In the genomic region with DNA sequence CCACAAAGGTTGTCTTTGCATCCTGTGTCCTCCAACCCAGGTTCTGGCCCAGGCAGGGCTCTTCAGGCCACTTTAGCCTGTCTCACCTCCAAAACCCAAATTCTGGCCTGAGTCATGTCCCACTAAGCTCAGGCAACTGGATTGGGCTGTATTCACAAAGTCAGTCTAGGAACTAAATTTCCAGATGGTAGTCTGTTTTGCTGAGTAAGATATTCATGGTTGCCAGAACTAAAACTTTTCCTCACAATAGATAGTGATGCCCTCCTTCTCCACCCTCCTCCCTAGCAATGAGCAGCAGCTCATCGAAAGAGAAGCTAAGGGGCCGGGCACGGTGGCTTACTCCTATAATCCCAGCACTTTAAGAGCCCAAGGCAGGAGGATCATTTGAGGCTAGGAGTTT, we compare ENCODE assay signal across 25 cellular contexts. TPM values are rescaled to one million over a fixed set of nuclear protein-coding genes. Genes with fewer than 3 reads are reported as not detected.
A peak's percentile ranks its signal among the peaks of the same experiment; 100 is the strongest.
DNase-seq lines count a peak whose midpoint lies in the region; ATAC-seq, FAIRE-seq and TF ChIP-seq lines count a peak whose summit lies in the region.
"Had no signal": no experiment of that assay in that cellular context is flagged by ENCODE, and none has a peak within 500 bp of the region (broad histone marks: within the 10 kb centered on the region; RNA-seq: fewer than 3 reads in every experiment).

No MANE protein-coding gene starts in this region.

- H3K9me3 Mint-ChIP-seq in activated T-helper 1 cell treated with anti-CD3 and anti-CD28 coated beads, Interleukin-12 subunit alpha, Interleukin-12 subunit beta, Interleukin-2, Interleukin-4 antibody, amounts not matched to agents 30 ng/mL and 10 ng/mL and 1 ng/mL, durations not matched to agents 14 hours and 24 hours and 36 hours, result no peaks in the 10 kb centered on the region
- no peaks in the 10 kb centered on the region for H3K9me3 Mint-ChIP-seq in nephron
- H3K9me3 Mint-ChIP-seq in type B pancreatic cell, result no peaks in the 10 kb centered on the region
- H3K9me3 Mint-ChIP-seq in activated T-cell treated with anti-CD3 and anti-CD28 coated beads, Interleukin-2, amount 50 U/mL, for 72 hours, result no peaks in the 10 kb centered on the region
- H3K9me3 Mint-ChIP-seq: CD8-positive, alpha-beta T cell had no signal

- no TSS peak for BruUV-seq in HepG2 (replicated peaks; lab: Mats Ljungman, UMichigan)

- WGBS in HepG2 (ENCODE audit: low lambda C conversion rate), result 53% methylated on average over 3 of the region's 3 CpGs
- 62% methylated on average over 3 of the region's 3 CpGs for WGBS in right lobe of liver (ENCODE audit: insufficient coverage, low coverage, low lambda C conversion rate, missing lambda C conversion rate)

- H3K36me3 ChIP-seq in HepG2 (replicated peaks in 1 of 2; ENCODE audit: control insufficient read depth in 1 of 2, insufficient read depth in 2 of 2, low read length in 2 of 2), result no peaks in the 10 kb centered on the region
- H3K36me3 ChIP-seq in right lobe of liver, result no peaks in the 10 kb centered on the region
- H3K36me3 ChIP-seq: BE2C; BLaER1 treated with 17β-estradiol and CSF1 and Interleukin-3, amounts not matched to agents 10 nM and 100 nM had no signal

- TF ChIP-seq CTCF in HepG2 (CRISPR knock-in tag; IDR thresholded peaks at IDR 0.05) (no peak), right lobe of liver (IDR thresholded peaks at IDR 0.05) (no peak), nephron (IDR thresholded peaks at IDR 0.05; ENCODE audit: unreplicated experiment in 3 of 3) (no peak), type B pancreatic cell (conservative IDR thresholded peaks at IDR 0.05) (no peak)

- TF ChIP-seq POLR2A in HepG2 (IDR thresholded peaks at IDR 0.05; ENCODE audit: insufficient read depth in 1 of 2, low read depth in 2 of 2, low read length in 2 of 2) (no peak), right lobe of liver (IDR thresholded peaks at IDR 0.05) (no peak)

- POLR2A ChIA-PET in HepG2 (lab: Yijun Ruan, JAX), result no interaction called here

- CTCF ChIA-PET in HepG2 (lab: Yijun Ruan, JAX; ENCODE audit: low intra/inter-chr PET ratio, low total read pairs), result no interaction called here

- H3K9ac ChIP-seq in HepG2 (ENCODE audit: insufficient read depth, low read depth, low read length), result no peak overlapping the region
- H3K9ac ChIP-seq: BLaER1 treated with 17β-estradiol and CSF1 and Interleukin-3, amounts not matched to agents 10 nM and 100 nM; GM23248 had no signal

- no peaks in the 10 kb centered on the region for H4K20me1 ChIP-seq in HepG2 (ENCODE audit: insufficient read depth, low read length)
- H4K20me1 ChIP-seq: BLaER1 treated with 17β-estradiol and CSF1 and Interleukin-3, amounts not matched to agents 10 nM and 100 nM had no signal

- H3K27me3 Mint-ChIP-seq in activated T-helper 1 cell treated with anti-CD3 and anti-CD28 coated beads, Interleukin-12 subunit alpha, Interleukin-12 subunit beta, Interleukin-2, Interleukin-4 antibody, amounts not matched to agents 30 ng/mL and 10 ng/mL and 1 ng/mL, durations not matched to agents 14 hours and 24 hours and 36 hours (ENCODE audit: insufficient read depth), result peaks cover 8% of the 10 kb centered on the region
- H3K27me3 Mint-ChIP-seq in nephron (ENCODE audit: low read depth) (no peaks in the 10 kb centered on the region), type B pancreatic cell (peaks cover 5% of the 10 kb centered on the region)
- H3K27me3 Mint-ChIP-seq in activated T-cell treated with anti-CD3 and anti-CD28 coated beads, Interleukin-2, amount 50 U/mL, for 72 hours (ENCODE audit: low read depth), result no peaks in the 10 kb centered on the region

- peaks cover 5% of the 10 kb centered on the region for H3K4me1 Mint-ChIP-seq in activated T-helper 1 cell treated with anti-CD3 and anti-CD28 coated beads, Interleukin-12 subunit alpha, Interleukin-12 subunit beta, Interleukin-2, Interleukin-4 antibody, amounts not matched to agents 30 ng/mL and 10 ng/mL and 1 ng/mL, durations not matched to agents 14 hours and 24 hours and 36 hours (ENCODE audit: low read depth)
- H3K4me1 Mint-ChIP-seq in nephron (no peaks in the 10 kb centered on the region), type B pancreatic cell (ENCODE audit: unreplicated experiment) (no peaks in the 10 kb centered on the region)
- H3K4me1 Mint-ChIP-seq in activated T-cell treated with anti-CD3 and anti-CD28 coated beads, Interleukin-2, amount 50 U/mL, for 72 hours (ENCODE audit: low read depth), result peaks cover 7% of the 10 kb centered on the region

- H3K4me2 ChIP-seq in HepG2 (ENCODE audit: low read depth, low read length), result no peak overlapping the region
- H3K4me2 ChIP-seq: BLaER1 treated with 17β-estradiol and CSF1 and Interleukin-3, amounts not matched to agents 10 nM and 100 nM had no signal

- no peak for TF ChIP-seq RAD21 in HepG2 (CRISPR knock-in tag; IDR thresholded peaks at IDR 0.05)

- H3K9me3 ChIP-seq in HepG2 (ENCODE audit: low read length), result no peaks in the 10 kb centered on the region
- H3K9me3 ChIP-seq in right lobe of liver, result no peaks in the 10 kb centered on the region
- H3K9me3 ChIP-seq: BE2C; BLaER1 treated with 17β-estradiol and CSF1 and Interleukin-3, amounts not matched to agents 10 nM and 100 nM; Caco-2 had no signal

- H3K27ac Mint-ChIP-seq in activated T-helper 1 cell treated with anti-CD3 and anti-CD28 coated beads, Interleukin-12 subunit alpha, Interleukin-12 subunit beta, Interleukin-2, Interleukin-4 antibody, amounts not matched to agents 30 ng/mL and 10 ng/mL and 1 ng/mL, durations not matched to agents 14 hours and 24 hours and 36 hours, result no peak overlapping the region
- H3K27ac Mint-ChIP-seq in nephron (peak overlapping the region in 1 of 3 experiments; percentile 26), type B pancreatic cell (no peak overlapping the region)
- H3K27ac Mint-ChIP-seq in activated T-cell treated with anti-CD3 and anti-CD28 coated beads, Interleukin-2, amount 50 U/mL, for 72 hours, result no peak overlapping the region
- H3K27ac Mint-ChIP-seq: CD14-positive monocyte; CD8-positive, alpha-beta T cell had no signal

- no peak for FAIRE-seq in HepG2 (lab: Jason Lieb, UNC)
- FAIRE-seq: A204.1, G401.6, GM12892, H1 had no signal

- intact Hi-C loops in HepG2 (cut with micrococcal nuclease; ENCODE audit: unreplicated experiment) (no loop called here), right lobe of liver (cut with DNase I) (no loop called here)
- intact Hi-C loops in activated T-helper 1 cell treated with anti-CD3 and anti-CD28 coated beads, Interleukin-12 subunit alpha, Interleukin-12 subunit beta, Interleukin-2, Interleukin-4 antibody, amounts not matched to agents 30 ng/mL and 10 ng/mL and 1 ng/mL, durations not matched to agents 14 hours and 24 hours and 36 hours (cut with micrococcal nuclease), result loop anchor here (10.0 kb wide), 1 partner anchor 310 kb away; a partner anchor contains a TSS

- H3K79me2 ChIP-seq in HepG2 (ENCODE audit: insufficient read depth, low read length), result no peaks in the 10 kb centered on the region

- ATAC-seq in HepG2 (no peak), right lobe of liver (no peak)
- no peak for ATAC-seq in activated T-cell treated with anti-CD3 and anti-CD28 coated beads, Interleukin-2, amount 50 U/mL, for 72 hours (replicated peaks in 1 of 2)
- ATAC-seq: CD8-positive, alpha-beta T cell had no signal

- peak overlapping the region; percentile 0 for H3K4me3 Mint-ChIP-seq in activated T-helper 1 cell treated with anti-CD3 and anti-CD28 coated beads, Interleukin-12 subunit alpha, Interleukin-12 subunit beta, Interleukin-2, Interleukin-4 antibody, amounts not matched to agents 30 ng/mL and 10 ng/mL and 1 ng/mL, durations not matched to agents 14 hours and 24 hours and 36 hours
- H3K4me3 Mint-ChIP-seq in nephron (peak overlapping the region; percentile 48 to 55 (median 51)), type B pancreatic cell (peak overlapping the region; percentile 49)
- no peak overlapping the region for H3K4me3 Mint-ChIP-seq in activated T-cell treated with anti-CD3 and anti-CD28 coated beads, Interleukin-2, amount 50 U/mL, for 72 hours
- H3K4me3 Mint-ChIP-seq: CD14-positive monocyte; CD8-positive, alpha-beta T cell had no signal

- H3K4me3 ChIP-seq in HepG2 (replicated peaks in 1 of 3; ENCODE audit: insufficient read depth in 1 of 3, low read depth in 2 of 3, low read length in 3 of 3) (no peak overlapping the region), right lobe of liver (no peak overlapping the region)
- H3K4me3 ChIP-seq: BLaER1 treated with 17β-estradiol and CSF1 and Interleukin-3, amounts not matched to agents 10 nM and 100 nM; GM23248 had no signal

- H2AFZ ChIP-seq in HepG2 (ENCODE audit: low read length), result no peak overlapping the region
- H2AFZ ChIP-seq: GM23248 had no signal

- TF ChIP-seq EP300 in HepG2 (IDR thresholded peaks at IDR 0.05; ENCODE audit: low read depth in 2 of 2, low read length in 2 of 2), result no peak
- no peak for TF ChIP-seq EP300 in HepG2 (CRISPR knock-in tag; IDR thresholded peaks at IDR 0.05; ENCODE audit: borderline replicate concordance)

- no peak overlapping the region for H3K27ac ChIP-seq in HepG2 (ENCODE audit: extremely low read length, insufficient read depth, low read length)
- no peak overlapping the region for H3K27ac ChIP-seq in right lobe of liver
- H3K27ac ChIP-seq: 22Rv1; BLaER1 treated with 17β-estradiol and CSF1 and Interleukin-3, amounts not matched to agents 10 nM and 100 nM; GM23248 had no signal

- H3K4me1 ChIP-seq in HepG2 (ENCODE audit: insufficient read depth, low read length) (peaks cover 7% of the 10 kb centered on the region; the same call in 1 of the 2 replicates), right lobe of liver (no peaks in the 10 kb centered on the region)
- H3K4me1 ChIP-seq: BE2C, Caco-2 had no signal

- no peaks in the 10 kb centered on the region for H3K36me3 Mint-ChIP-seq in activated T-helper 1 cell treated with anti-CD3 and anti-CD28 coated beads, Interleukin-12 subunit alpha, Interleukin-12 subunit beta, Interleukin-2, Interleukin-4 antibody, amounts not matched to agents 30 ng/mL and 10 ng/mL and 1 ng/mL, durations not matched to agents 14 hours and 24 hours and 36 hours (ENCODE audit: low read depth)
- H3K36me3 Mint-ChIP-seq in nephron (ENCODE audit: low read depth) (no peaks in the 10 kb centered on the region), type B pancreatic cell (no peaks in the 10 kb centered on the region)
- H3K36me3 Mint-ChIP-seq in activated T-cell treated with anti-CD3 and anti-CD28 coated beads, Interleukin-2, amount 50 U/mL, for 72 hours (ENCODE audit: insufficient read depth in 2 of 2), result no peaks in the 10 kb centered on the region
- H3K36me3 Mint-ChIP-seq: CD14-positive monocyte; CD8-positive, alpha-beta T cell had no signal

- in situ Hi-C loops in HepG2 (cut with HindIII; ENCODE audit: extremely low pct_ligation_motif_present, low pct_unique_long_range_greater_than_20kb), result no loop called here

- DNase-seq in HepG2 (ENCODE audit: low spot score) (no peak), right lobe of liver (no peak), type B pancreatic cell (ENCODE audit: extremely low spot score, unreplicated experiment) (no peak), NCI-H748 (lab: John Stamatoyannopoulos, UW; ENCODE audit: unreplicated experiment) (no peak)
- no peak for DNase-seq in activated T-helper 1 cell treated with anti-CD3 and anti-CD28 coated beads, Interleukin-12 subunit alpha, Interleukin-12 subunit beta, Interleukin-2, Interleukin-4 antibody, amounts not matched to agents 30 ng/mL and 10 ng/mL and 1 ng/mL, durations not matched to agents 14 hours and 24 hours and 36 hours (ENCODE audit: low spot score)
- no peak for DNase-seq in activated T-cell treated with anti-CD3 and anti-CD28 coated beads, Interleukin-2, amount 50 U/mL, for 72 hours
- DNase-seq in activated CD4-positive, CD25-positive, alpha-beta regulatory T cell treated with anti-CD3 and anti-CD28 coated beads, Interleukin-2, amount 50 U/mL, for 72 hours, result no peak
- DNase-seq: ACHN; AML-193; BE2C; Caco-2; CD8-positive, alpha-beta T cell; DMS153; DND-41; GM23248; H7; HCEC 1CT had no signal

- H3K27me3 ChIP-seq in HepG2 (ENCODE audit: control insufficient read depth in 1 of 2, insufficient read depth in 2 of 2, low read length in 2 of 2) (no peaks in the 10 kb centered on the region; a peak in 1 of 5 replicates), right lobe of liver (no peaks in the 10 kb centered on the region)
- H3K27me3 ChIP-seq: BE2C; BLaER1 treated with 17β-estradiol and CSF1 and Interleukin-3, amounts not matched to agents 10 nM and 100 nM had no signal

RNA-seq across cellular contexts. Expression of a gene that starts 2.9 kb away (rescaled TPM):
- total RNA-seq in HepG2 (2016; rRNA removed; fragmentation: Illumina TruSeq; extraction: Trizol) (2.3 and 3.4 TPM in 2 replicates), right lobe of liver (1 to 10 TPM in 4 of 6 experiments, under 1 TPM in 2; 0.87 to 2.5 (median 1.1) TPM), type B pancreatic cell (ENCODE audit: low replicate concordance) (4.7 and 6.4 TPM in 2 replicates)
- 0.88 and 1.9 TPM in 2 replicates for total RNA-seq in HepG2 (2016; cell fraction: cytosol; rRNA removed; fragmentation: Illumina TruSeq; extraction: Trizol; ENCODE audit: low read depth)
- 2.1 and 2.2 TPM in 2 replicates for total RNA-seq in HepG2 (2016; cell fraction: insoluble cytoplasmic fraction; rRNA removed; fragmentation: Illumina TruSeq; extraction: Trizol)
- 1.8 and 2.7 TPM in 2 replicates for total RNA-seq in HepG2 (2016; cell fraction: membrane; rRNA removed; fragmentation: Illumina TruSeq; extraction: Trizol)
- 2.2 and 2.9 TPM in 2 replicates for total RNA-seq in HepG2 (2016; cell fraction: nucleus; rRNA removed; fragmentation: Illumina TruSeq; extraction: Trizol)
- polyA plus RNA-seq in HepG2 (2011; rRNA removed), result 0.82 and 1.1 TPM in 2 replicates
- 0.58 and 0.76 TPM in 2 replicates for polyA plus RNA-seq in HepG2 (2011; cell fraction: cytosol; rRNA removed)
- polyA plus RNA-seq in HepG2 (2011; cell fraction: nucleus; rRNA removed), result 1.2 and 1.4 TPM in 2 replicates
- polyA plus RNA-seq in HepG2 (2012), result 1.1 and 1.6 TPM in 2 replicates
- polyA plus RNA-seq in HepG2 (2016; cell fraction: cytosol; fragmentation: Illumina TruSeq; extraction: Trizol; ENCODE audit: low read depth), result 0.61 and 0.79 TPM in 2 replicates
- polyA plus RNA-seq in HepG2 (2016; cell fraction: insoluble cytoplasmic fraction; fragmentation: Illumina TruSeq; extraction: Trizol; ENCODE audit: low read depth), result 1.7 and 2.0 TPM in 2 replicates
- 1.5 and 2.3 TPM in 2 replicates for polyA plus RNA-seq in HepG2 (2016; cell fraction: membrane; fragmentation: Illumina TruSeq; extraction: Trizol; ENCODE audit: low read depth)
- polyA plus RNA-seq in HepG2 (2016; cell fraction: nucleus; fragmentation: Illumina TruSeq; extraction: Trizol; ENCODE audit: insufficient read depth, low read depth), result 2.6 and 2.9 TPM in 2 replicates
- polyA minus RNA-seq in HepG2 (2011; rRNA and poly(A)+ RNA removed; ENCODE audit: low replicate concordance), result 1.3 and 1.8 TPM in 2 replicates
- polyA minus RNA-seq in HepG2 (2011; cell fraction: cytosol; rRNA and poly(A)+ RNA removed), result 1.1 and 1.2 TPM in 2 replicates
- polyA minus RNA-seq in HepG2 (2011; cell fraction: nucleus; rRNA and poly(A)+ RNA removed), result 3.1 and 5.2 TPM in 2 replicates
- total RNA-seq in activated T-helper 1 cell treated with anti-CD3 and anti-CD28 coated beads, Interleukin-12 subunit alpha, Interleukin-12 subunit beta, Interleukin-2, Interleukin-4 antibody, amounts not matched to agents 30 ng/mL and 10 ng/mL and 1 ng/mL, durations not matched to agents 14 hours and 24 hours and 36 hours, result 1.3 and 3.1 TPM in 2 replicates
- 1 to 10 TPM; 2.0 TPM for total RNA-seq in activated T-cell treated with anti-CD3 and anti-CD28 coated beads, Interleukin-2, amount 50 U/mL, for 72 hours

RNA-seq across cellular contexts. Expression of a gene that starts 21.8 kb away (rescaled TPM):
- total RNA-seq in HepG2 (2016; rRNA removed; fragmentation: Illumina TruSeq; extraction: Trizol) (not detected in 2 replicates), right lobe of liver (not detected), type B pancreatic cell (ENCODE audit: low replicate concordance) (0.07 TPM in 1 of 2 replicates, not detected in the other)
- total RNA-seq in HepG2 (2016; cell fraction: cytosol; rRNA removed; fragmentation: Illumina TruSeq; extraction: Trizol; ENCODE audit: low read depth), result not detected in 2 replicates
- total RNA-seq in HepG2 (2016; cell fraction: insoluble cytoplasmic fraction; rRNA removed; fragmentation: Illumina TruSeq; extraction: Trizol), result not detected in 2 replicates
- total RNA-seq in HepG2 (2016; cell fraction: membrane; rRNA removed; fragmentation: Illumina TruSeq; extraction: Trizol), result 0.03 TPM in 1 of 2 replicates, not detected in the other
- not detected in 2 replicates for total RNA-seq in HepG2 (2016; cell fraction: nucleus; rRNA removed; fragmentation: Illumina TruSeq; extraction: Trizol)
- not detected in 2 replicates for polyA plus RNA-seq in HepG2 (2011; rRNA removed)
- not detected in 2 replicates for polyA plus RNA-seq in HepG2 (2011; cell fraction: cytosol; rRNA removed)
- polyA plus RNA-seq in HepG2 (2011; cell fraction: nucleus; rRNA removed), result not detected in 2 replicates
- 0.04 TPM in 1 of 2 replicates, not detected in the other for polyA plus RNA-seq in HepG2 (2012)
- not detected in 2 replicates for polyA plus RNA-seq in HepG2 (2016; cell fraction: cytosol; fragmentation: Illumina TruSeq; extraction: Trizol; ENCODE audit: low read depth)
- not detected in 2 replicates for polyA plus RNA-seq in HepG2 (2016; cell fraction: insoluble cytoplasmic fraction; fragmentation: Illumina TruSeq; extraction: Trizol; ENCODE audit: low read depth)
- not detected in 2 replicates for polyA plus RNA-seq in HepG2 (2016; cell fraction: membrane; fragmentation: Illumina TruSeq; extraction: Trizol; ENCODE audit: low read depth)
- not detected in 2 replicates for polyA plus RNA-seq in HepG2 (2016; cell fraction: nucleus; fragmentation: Illumina TruSeq; extraction: Trizol; ENCODE audit: insufficient read depth, low read depth)
- polyA minus RNA-seq in HepG2 (2011; rRNA and poly(A)+ RNA removed; ENCODE audit: low replicate concordance), result not detected in 2 replicates
- not detected in 2 replicates for polyA minus RNA-seq in HepG2 (2011; cell fraction: cytosol; rRNA and poly(A)+ RNA removed)
- not detected in 2 replicates for polyA minus RNA-seq in HepG2 (2011; cell fraction: nucleus; rRNA and poly(A)+ RNA removed)
- not detected in 2 replicates for total RNA-seq in activated T-helper 1 cell treated with anti-CD3 and anti-CD28 coated beads, Interleukin-12 subunit alpha, Interleukin-12 subunit beta, Interleukin-2, Interleukin-4 antibody, amounts not matched to agents 30 ng/mL and 10 ng/mL and 1 ng/mL, durations not matched to agents 14 hours and 24 hours and 36 hours
- not detected for total RNA-seq in activated T-cell treated with anti-CD3 and anti-CD28 coated beads, Interleukin-2, amount 50 U/mL, for 72 hours
- total RNA-seq: Caco-2; CD8-positive, alpha-beta T cell; GM23248; H1; H7 had no signal
- polyA plus RNA-seq: CD14-positive monocyte, GM23248, H1 had no signal

Comparison
In these comparisons a context has a peak if more than half of its experiments do, and no peak if none do; other contexts are left out.
1. H3K4me3 Mint-ChIP-seq: peak in activated T-helper 1 cell treated with anti-CD3 and anti-CD28 coated beads, Interleukin-12 subunit alpha, Interleukin-12 subunit beta, Interleukin-2, Interleukin-4 antibody, amounts not matched to agents 30 ng/mL and 10 ng/mL and 1 ng/mL, durations not matched to agents 14 hours and 24 hours and 36 hours (single experiment), nephron (3 of 3) and type B pancreatic cell (single experiment); none in activated T-cell treated with anti-CD3 and anti-CD28 coated beads, Interleukin-2, amount 50 U/mL, for 72 hours (0 of 2).